28 cellular contexts compared by ENCODE assay signal in genomic region chr18:62348474-62348873, GRCh38. TPM values are rescaled to one million over a fixed set of nuclear protein-coding genes. Genes with fewer than 3 reads are reported as not detected.
"Had no signal": no experiment of that assay in that cellular context is flagged by ENCODE, and none has a peak within 500 bp of the region (broad histone marks: within the 10 kb centered on the region; RNA-seq: fewer than 3 reads in every experiment).

No MANE protein-coding gene starts in this region.

- H3K4me1 ChIP-seq: esophagus squamous epithelium, gastrocnemius medialis, heart right ventricle, left lung had no signal

- H3K27me3 ChIP-seq: dorsolateral prefrontal cortex, esophagus squamous epithelium, gastrocnemius medialis, left lung had no signal

- H3K4me1 Mint-ChIP-seq: memory B cell had no signal

- DNase-seq: dermis blood vessel endothelial cell; dorsolateral prefrontal cortex; effector CD4-positive, alpha-beta T cell; effector memory CD4-positive, alpha-beta T cell; erythroblast; esophagus squamous epithelium; foreskin fibroblast; foreskin melanocyte; gastrocnemius medialis; glutamatergic neuron; head of caudate nucleus; heart right ventricle; hippocampal formation; left cardiac atrium; left lung; left ventricle myocardium superior; mammary epithelial cell; mesendoderm; midbrain; naive thymus-derived CD4-positive, alpha-beta T cell had no signal

- H3K27ac ChIP-seq: coronary artery, dorsolateral prefrontal cortex, epithelial cell of prostate, esophagus squamous epithelium, gastrocnemius medialis, heart right ventricle, left lung had no signal

- H3K27ac Mint-ChIP-seq: memory B cell; naive thymus-derived CD4-positive, alpha-beta T cell had no signal

- H3K4me3 ChIP-seq: coronary artery, dorsolateral prefrontal cortex, esophagus squamous epithelium, gastrocnemius medialis, heart right ventricle, left lung, lung had no signal

- H3K36me3 Mint-ChIP-seq: memory B cell had no signal

- H3K9me3 ChIP-seq: esophagus squamous epithelium, gastrocnemius medialis, heart right ventricle, left lung had no signal

- FAIRE-seq: colon, islet of Langerhans, keratinocyte had no signal

- H3K36me3 ChIP-seq: esophagus squamous epithelium, gastrocnemius medialis, heart right ventricle, left lung had no signal

- H3K9me3 Mint-ChIP-seq: memory B cell; naive thymus-derived CD4-positive, alpha-beta T cell had no signal

- H3K4me3 Mint-ChIP-seq: memory B cell; naive thymus-derived CD4-positive, alpha-beta T cell had no signal

- H3K27me3 Mint-ChIP-seq: naive thymus-derived CD4-positive, alpha-beta T cell had no signal

- ATAC-seq: esophagus mucosa; gastrocnemius medialis; heart right ventricle; left cardiac atrium; left lung; left ventricle myocardium superior; naive thymus-derived CD4-positive, alpha-beta T cell had no signal

RNA-seq across cellular contexts. Expression of gene TNFRSF11A, which starts 23.4 kb away (rescaled TPM):
- polyA plus RNA-seq: naive thymus-derived CD4-positive, alpha-beta T cell had no signal
